In genomic region chr7:130926021-130926691, GRCh38 we compare ENCODE assay signal across 1 cellular context.
TF ChIP-seq lines count a peak whose summit lies in the region.

No MANE protein-coding gene starts in this region.

TF ChIP-seq in H1, 55 proteins besides CTCF, POLR2A, EP300 and RAD21 (continued from another document):
- TF ChIP-seq CHD7 (IDR thresholded peaks at IDR 0.05; ENCODE audit: insufficient replicate concordance, low read length) (no peak), SIN3A (conservative IDR thresholded peaks at IDR 0.05 in 1 of 2, IDR thresholded peaks at IDR 0.05 in 1 of 2; ENCODE audit: low read depth in 1 of 2, low read length in 2 of 2) (no peak), EGR1 (IDR thresholded peaks at IDR 0.05; ENCODE audit: borderline replicate concordance, low read depth, low read length) (no peak)
TF ChIP-seq in H1: peak in this region for 0.
